ENCODE assay signal across 21 cellular contexts in the genomic region with DNA sequence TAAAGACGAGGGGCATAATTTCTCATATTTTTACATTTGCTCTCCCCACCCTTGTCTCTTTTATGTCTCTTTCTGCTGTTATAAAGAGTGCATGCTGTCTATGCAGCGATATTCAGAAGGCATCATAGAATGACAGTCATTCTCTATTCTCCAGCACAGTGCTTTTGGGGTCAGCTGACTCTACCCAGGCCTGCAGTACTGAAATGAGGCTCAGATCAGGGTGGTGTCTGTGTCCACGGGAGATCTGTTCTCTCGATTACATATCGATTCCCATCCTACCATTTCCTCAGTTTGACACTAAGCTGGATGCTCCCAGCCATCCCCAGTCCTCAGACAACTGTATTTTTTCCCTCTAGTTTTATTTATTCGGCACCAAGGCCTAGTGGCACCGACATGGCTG.
DNase-seq lines count a peak whose midpoint lies in the region; TF ChIP-seq lines count a peak whose summit lies in the region.
"Had no signal": no experiment of that assay in that cellular context is flagged by ENCODE, and none has a peak within 500 bp of the region (broad histone marks: within the 10 kb centered on the region; RNA-seq: fewer than 3 reads in every experiment).

No MANE protein-coding gene starts in this region.

- H3K27ac ChIP-seq in HL-60 (replicated peaks) = peak overlapping the region; percentile 65
- H3K27ac ChIP-seq in dorsolateral prefrontal cortex = peak overlapping the region in 47 of 59 donors; percentile 7 to 78 (median 57)
- peak overlapping the region in 6 of 8 donors; percentile 71 to 92 (median 85) for H3K27ac ChIP-seq in spleen
- H3K27ac ChIP-seq in H9 (ENCODE audit: insufficient read length, low read depth, low read length) = no peak overlapping the region
- H3K27ac ChIP-seq: ascending aorta had no signal

- H3K9me3 Mint-ChIP-seq in activated CD4-positive, alpha-beta T cell treated with anti-CD3 and anti-CD28 coated beads, Interleukin-2, amount 10 ng/mL, durations not matched to agents 7 days and 5 days = peaks cover 7% of the 10 kb centered on the region
- H3K9me3 Mint-ChIP-seq in H9 = no peaks in the 10 kb centered on the region

- H3K79me2 ChIP-seq in H9 (ENCODE audit: insufficient read depth, low read length) = no peaks in the 10 kb centered on the region

- peak overlapping the region; percentile 84 for H3K27ac Mint-ChIP-seq in activated CD4-positive, alpha-beta T cell treated with anti-CD3 and anti-CD28 coated beads, Interleukin-2, amount 10 ng/mL, durations not matched to agents 7 days and 5 days
- 0 out of 7 replicates have a peak overlapping the region, but pooled peaks of 1 of the 3 experiments have one; percentile 49 for H3K27ac Mint-ChIP-seq in H9

- CTCF ChIA-PET in activated CD4-positive, alpha-beta T cell treated with anti-CD3 and anti-CD28 coated beads, Interleukin-2, amount 10 ng/mL, durations not matched to agents 7 days and 5 days (lab: Charles Lee) = interaction anchor here (0.8 to 1.3 kb wide), 4 partner anchors 11 to 73 kb away, joined by 3 read pairs; no protein-coding TSS in a partner anchor

- no peak overlapping the region for H3K23ac ChIP-seq in H9 (ENCODE audit: insufficient read length, low read depth, low read length)

- no peaks in the 10 kb centered on the region for H3K36me3 ChIP-seq in spleen
- H3K36me3 ChIP-seq: ascending aorta, upper lobe of right lung had no signal

- no peak overlapping the region for H2BK15ac ChIP-seq in H9 (ENCODE audit: low read depth, low read length)

- peaks cover 59% of the 10 kb centered on the region for H3K4me1 Mint-ChIP-seq in activated CD4-positive, alpha-beta T cell treated with anti-CD3 and anti-CD28 coated beads, Interleukin-2, amount 10 ng/mL, durations not matched to agents 7 days and 5 days
- H3K4me1 Mint-ChIP-seq in H9 = no peaks in the 10 kb centered on the region

- no peak overlapping the region for H4K91ac ChIP-seq in H9 (ENCODE audit: insufficient read length, low read depth, low read length)

- no peak overlapping the region for H3K9ac ChIP-seq in H9 (ENCODE audit: extremely low read depth, insufficient read length, low read length)

- H3K4me3 Mint-ChIP-seq in activated CD4-positive, alpha-beta T cell treated with anti-CD3 and anti-CD28 coated beads, Interleukin-2, amount 10 ng/mL, durations not matched to agents 7 days and 5 days = no peak overlapping the region
- H3K4me3 Mint-ChIP-seq in H9 = no peak overlapping the region

- POLR2A ChIA-PET in activated CD4-positive, alpha-beta T cell treated with anti-CD3 and anti-CD28 coated beads, Interleukin-2, amount 10 ng/mL, durations not matched to agents 7 days and 5 days (lab: Charles Lee) = interaction anchor here (0.6 kb wide), 1 partner anchor 74 kb away, joined by 6 read pairs; no protein-coding TSS in a partner anchor

- no peak overlapping the region for H2AK5ac ChIP-seq in H9 (ENCODE audit: insufficient read length, low read length)

- no peak overlapping the region for H3K56ac ChIP-seq in H9 (ENCODE audit: insufficient read length, low read depth, low read length)

- H4K8ac ChIP-seq in H9 (replicated peaks; ENCODE audit: insufficient read length, low read depth, low read length) = no peak overlapping the region

- no peak for TF ChIP-seq CTCF in HL-60 (IDR thresholded peaks at IDR 0.05; ENCODE audit: insufficient read depth, low read length)
- TF ChIP-seq CTCF in dorsolateral prefrontal cortex (IDR thresholded peaks at IDR 0.05 in 54 of 56, conservative IDR thresholded peaks at IDR 0.05 in 2 of 56; ENCODE audit: low read depth in 1 of 56, partially characterized antibody in 56 of 56) = no peak
- no peak for TF ChIP-seq CTCF in spleen (IDR thresholded peaks at IDR 0.05 in 8 of 11, conservative IDR thresholded peaks at IDR 0.05 in 3 of 11)
- TF ChIP-seq CTCF in H9 (conservative IDR thresholded peaks at IDR 0.05) = no peak

- H2BK20ac ChIP-seq in H9 (ENCODE audit: low read depth, low read length, poor library complexity, severe bottlenecking) = no peak overlapping the region

- H3K4me2 ChIP-seq in H9 (ENCODE audit: insufficient read depth, insufficient read length, low read length) = no peak overlapping the region

- 82 to 93% (median 91%) methylated on average over 7 of the region's 7 CpGs for WGBS in spleen, 5 donors
- no CpG with 5 or more reads among the region's 7 CpGs for WGBS in H9 (ENCODE audit: extremely low coverage, insufficient read length, low lambda C conversion rate)

- H2AFZ ChIP-seq in H9 (ENCODE audit: low read length) = no peak overlapping the region

- H3K4ac ChIP-seq in H9 (ENCODE audit: low read depth, low read length) = no peak overlapping the region

- no peak overlapping the region for H2BK12ac ChIP-seq in H9 (ENCODE audit: insufficient read length, low read depth, low read length)

- peaks cover 9 to 96% (median 56%) of the 10 kb centered on the region in 6 donors for H3K4me1 ChIP-seq in spleen
- H3K4me1 ChIP-seq in H9 (ENCODE audit: insufficient read depth, low read length) = no peaks in the 10 kb centered on the region
- H3K4me1 ChIP-seq: ascending aorta had no signal

- H2BK120ac ChIP-seq in H9 (ENCODE audit: low read depth, low read length, poor library complexity, severe bottlenecking) = no peak overlapping the region

- no peaks in the 10 kb centered on the region for H4K20me1 ChIP-seq in H9 (ENCODE audit: control insufficient read depth, insufficient read depth, insufficient read length)

- no peaks in the 10 kb centered on the region for H3K9me3 ChIP-seq in spleen
- no peaks in the 10 kb centered on the region for H3K9me3 ChIP-seq in H9 (ENCODE audit: control insufficient read depth, low read depth, low read length)
- H3K9me3 ChIP-seq: ascending aorta, Caco-2, upper lobe of right lung had no signal

- no peaks in the 10 kb centered on the region for H3K23me2 ChIP-seq in H9 (ENCODE audit: insufficient read length, low read depth, low read length, poor library complexity, severe bottlenecking)

- H3K27me3 Mint-ChIP-seq in activated CD4-positive, alpha-beta T cell treated with anti-CD3 and anti-CD28 coated beads, Interleukin-2, amount 10 ng/mL, durations not matched to agents 7 days and 5 days = no peaks in the 10 kb centered on the region
- no peaks in the 10 kb centered on the region for H3K27me3 Mint-ChIP-seq in H9 (ENCODE audit: low read depth)

- TF ChIP-seq POLR2A in spleen (IDR thresholded peaks at IDR 0.05) = no peak

- H3K27me3 ChIP-seq in HL-60 (ENCODE audit: insufficient read depth, poor library complexity, severe bottlenecking) (no peaks in the 10 kb centered on the region), dorsolateral prefrontal cortex (no peaks in the 10 kb centered on the region), spleen (replicated peaks in 1 of 7) (no peaks in the 10 kb centered on the region), H9 (ENCODE audit: insufficient read depth, low read length) (no peaks in the 10 kb centered on the region)
- H3K27me3 ChIP-seq: ascending aorta, upper lobe of right lung had no signal

- no peak overlapping the region for H3K14ac ChIP-seq in H9 (ENCODE audit: insufficient read depth, low read length)

- H4K5ac ChIP-seq in H9 (ENCODE audit: insufficient read length, low read depth, low read length) = no peak overlapping the region

- no peak overlapping the region for H3T11ph ChIP-seq in H9 (ENCODE audit: low read length)

- H3K18ac ChIP-seq in H9 (ENCODE audit: insufficient read length, low read depth, low read length) = no peak overlapping the region

- intact Hi-C loops in dorsolateral prefrontal cortex (cut with DNase I) (no loop called here), spleen (cut with DNase I; ENCODE audit: low total_unique reads) (no loop called here)

- H3K79me1 ChIP-seq in H9 (ENCODE audit: insufficient read depth, low read depth, low read length, poor library complexity, severe bottlenecking) = no peaks in the 10 kb centered on the region

- no peak overlapping the region for H2BK5ac ChIP-seq in H9 (ENCODE audit: insufficient read length, low read length)

- H3K36me3 Mint-ChIP-seq in activated CD4-positive, alpha-beta T cell treated with anti-CD3 and anti-CD28 coated beads, Interleukin-2, amount 10 ng/mL, durations not matched to agents 7 days and 5 days (ENCODE audit: low read depth) = peaks cover 7% of the 10 kb centered on the region
- no peaks in the 10 kb centered on the region for H3K36me3 Mint-ChIP-seq in H9 (ENCODE audit: insufficient read depth in 1 of 3, low read depth in 3 of 3)

- H3K4me3 ChIP-seq in HL-60 (replicated peaks; ENCODE audit: insufficient read depth, low read length) (no peak overlapping the region), dorsolateral prefrontal cortex (no peak overlapping the region), spleen (no peak overlapping the region)
- H3K4me3 ChIP-seq: ascending aorta, upper lobe of right lung had no signal

- DNase-seq in activated CD4-positive, alpha-beta T cell treated with anti-CD3 and anti-CD28 coated beads, Interleukin-2, amount 10 ng/mL, durations not matched to agents 7 days and 5 days = no peak
- DNase-seq in activated CD4-positive, alpha-beta T cell treated with anti-CD3 and anti-CD28 coated beads for 48 hours = no peak
- DNase-seq in HL-60 (ENCODE audit: low read depth in 1 of 2, low spot score in 1 of 2) (no peak), dorsolateral prefrontal cortex (no peak), spleen (no peak), kidney tubule cell (ENCODE audit: low spot score) (no peak), NCI-H128 (lab: John Stamatoyannopoulos, UW; ENCODE audit: unreplicated experiment) (no peak), H9 (no peak)
- DNase-seq: activated CD4-positive, alpha-beta T cell treated with anti-CD3 and anti-CD28 coated beads for 4 hours; activated naive CD4-positive, alpha-beta T cell treated with Interleukin-2 at 50 U/mL for 16 hours; AML-193; Caco-2; DMS79 treated with DMSO at 0.1 percent for 48 hours; GOT3; Kasumi-1; mammary epithelial cell; NCI-H1930; NCI-H526; stimulated activated CD8-positive, alpha-beta memory T cell treated with anti-CD3 and anti-CD28 coated beads, Interleukin-4, amount 100 ng/mL, for 48 hours; upper lobe of right lung had no signal
